Comparison of ENCODE assay signal across 16 cellular contexts in the genomic region with DNA sequence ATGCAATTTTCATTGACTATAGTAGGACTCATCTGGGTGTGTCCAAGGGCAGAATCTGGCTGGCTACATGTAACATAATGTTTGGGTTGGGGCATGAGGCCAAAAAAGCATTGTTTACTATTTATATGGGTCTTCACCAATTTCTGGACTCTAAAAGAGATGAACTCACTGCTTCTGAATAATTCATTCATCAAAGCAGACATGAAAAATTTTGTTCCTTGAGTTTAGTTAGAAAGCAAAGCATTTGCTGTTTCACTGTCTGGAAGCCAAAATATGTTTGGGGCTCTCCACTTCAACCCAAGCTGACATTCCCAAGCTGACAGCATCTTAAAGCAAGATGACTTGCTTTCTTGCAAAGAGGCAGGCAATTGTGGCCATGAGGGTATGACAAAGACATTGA.
DNase-seq lines count a peak whose midpoint lies in the region; ATAC-seq and TF ChIP-seq lines count a peak whose summit lies in the region.
"Had no signal": no experiment of that assay in that cellular context is flagged by ENCODE, and none has a peak within 500 bp of the region (broad histone marks: within the 10 kb centered on the region; RNA-seq: fewer than 3 reads in every experiment).

No MANE protein-coding gene starts in this region.

- no peaks in the 10 kb centered on the region for H3K9me2 ChIP-seq in GM23248 (ENCODE audit: insufficient read depth)

- DNase-seq in GM23248 (peak; percentile 72), ascending aorta (ENCODE audit: low spot score in 2 of 2) (no peak), fibroblast of the aortic adventitia (ENCODE audit: low read depth) (peak; percentile 41), tibial artery (no peak), MG63 (no peak), DMS79 (lab: John Stamatoyannopoulos, UW) (no peak), epidermal melanocyte (ENCODE audit: insufficient read length, low spot score) (no peak)
- DNase-seq in activated CD8-positive, alpha-beta T cell treated with anti-CD3 and anti-CD28 coated beads for 36 hours = no peak
- DNase-seq: COR-L47, KG1, MM.1S, NCI-H1105, NCI-H1694 treated with DMSO at 0.1 percent for 48 hours, Right ventricle myocardium superior had no signal

- CTCF ChIA-PET in activated CD8-positive, alpha-beta T cell treated with anti-CD3 and anti-CD28 coated beads for 36 hours (lab: Charles Lee) = no interaction called here

- H3K9ac ChIP-seq in GM23248 = no peak overlapping the region

- no peaks in the 10 kb centered on the region for H3K27me3 Mint-ChIP-seq in activated CD8-positive, alpha-beta T cell treated with anti-CD3 and anti-CD28 coated beads for 36 hours

- peak overlapping the region; percentile 61 for H3K27ac ChIP-seq in GM23248
- H3K27ac ChIP-seq in ascending aorta = peak overlapping the region; percentile 12 to 71
- H3K27ac ChIP-seq in tibial artery = peak overlapping the region; percentile 19 to 59
- H3K27ac ChIP-seq: C4-2B had no signal

- no peaks in the 10 kb centered on the region for H3K36me3 Mint-ChIP-seq in activated CD8-positive, alpha-beta T cell treated with anti-CD3 and anti-CD28 coated beads for 36 hours (ENCODE audit: low read depth)

- H3K27me3 ChIP-seq in GM23248 (replicated peaks; ENCODE audit: insufficient read depth) (no peaks in the 10 kb centered on the region), ascending aorta (no peaks in the 10 kb centered on the region), tibial artery (no peaks in the 10 kb centered on the region), MG63 (no peaks in the 10 kb centered on the region)

- no peak for ATAC-seq in activated CD8-positive, alpha-beta T cell treated with anti-CD3 and anti-CD28 coated beads for 36 hours
- ATAC-seq: GM23338 had no signal

- H4K20me1 ChIP-seq in GM23248 (ENCODE audit: insufficient read depth) = no peaks in the 10 kb centered on the region

- H3K27ac Mint-ChIP-seq in activated CD8-positive, alpha-beta T cell treated with anti-CD3 and anti-CD28 coated beads for 36 hours = no peak overlapping the region
- H3K27ac Mint-ChIP-seq: GM23338 had no signal

- intact Hi-C loops in ascending aorta (cut with DNase I) = no loop called here
- intact Hi-C loops in tibial artery (cut with DNase I; ENCODE audit: low total_unique reads) = no loop called here
- intact Hi-C loops in activated CD8-positive, alpha-beta T cell treated with anti-CD3 and anti-CD28 coated beads for 36 hours (cut with micrococcal nuclease) = no loop called here

- in situ Hi-C loops in GM23248 (cut with MboI) = loop anchor here (25.0 kb wide), 1 partner anchor 907 kb away; a partner anchor contains a TSS

- H3K4me1 Mint-ChIP-seq in activated CD8-positive, alpha-beta T cell treated with anti-CD3 and anti-CD28 coated beads for 36 hours (ENCODE audit: low read depth) = no peaks in the 10 kb centered on the region

- H3K79me2 ChIP-seq in GM23248 (ENCODE audit: insufficient read depth) = no peaks in the 10 kb centered on the region

- H3K36me3 ChIP-seq in GM23248 (ENCODE audit: low read depth) (no peaks in the 10 kb centered on the region), ascending aorta (no peaks in the 10 kb centered on the region), tibial artery (no peaks in the 10 kb centered on the region), MG63 (no peaks in the 10 kb centered on the region)

- peaks cover 2% of the 10 kb centered on the region for H3K9me3 Mint-ChIP-seq in activated CD8-positive, alpha-beta T cell treated with anti-CD3 and anti-CD28 coated beads for 36 hours
- H3K9me3 Mint-ChIP-seq: GM23338 had no signal

- H3K4me3 Mint-ChIP-seq in activated CD8-positive, alpha-beta T cell treated with anti-CD3 and anti-CD28 coated beads for 36 hours = no peak overlapping the region
- H3K4me3 Mint-ChIP-seq: GM23338 had no signal

- POLR2A ChIA-PET in activated CD8-positive, alpha-beta T cell treated with anti-CD3 and anti-CD28 coated beads for 36 hours (lab: Charles Lee) = no interaction called here

- 0 out of 2 replicates have a peak overlapping the region, but pooled peaks have one; percentile 16 for H2AFZ ChIP-seq in GM23248
- H2AFZ ChIP-seq: GM23338 had no signal

- TF ChIP-seq CTCF in ascending aorta (IDR thresholded peaks at IDR 0.05) (no peak), fibroblast of the aortic adventitia (IDR thresholded peaks at IDR 0.05; ENCODE audit: insufficient read depth, low read length) (no peak), tibial artery (IDR thresholded peaks at IDR 0.05) (no peak)
- no peak for TF ChIP-seq CTCF in activated CD8-positive, alpha-beta T cell treated with anti-CD3 and anti-CD28 coated beads for 36 hours (IDR thresholded peaks at IDR 0.05)

- H3K9me3 ChIP-seq in GM23248 (ENCODE audit: low read depth) (no peaks in the 10 kb centered on the region), ascending aorta (no peaks in the 10 kb centered on the region), tibial artery (no peaks in the 10 kb centered on the region), MG63 (no peaks in the 10 kb centered on the region)

- H3K4me3 ChIP-seq in GM23248 = no peak overlapping the region
- H3K4me3 ChIP-seq in ascending aorta = no peak overlapping the region
- no peak overlapping the region for H3K4me3 ChIP-seq in fibroblast of the aortic adventitia (ENCODE audit: low read depth, low read length)
- no peak overlapping the region for H3K4me3 ChIP-seq in tibial artery
- no peak overlapping the region for H3K4me3 ChIP-seq in MG63
- H3K4me3 ChIP-seq: GM23338 had no signal

- H3F3A ChIP-seq in GM23248 (ENCODE audit: insufficient read depth) = peaks cover 46% of the 10 kb centered on the region

- H3K4me1 ChIP-seq in GM23248 (ENCODE audit: insufficient read depth) (peaks cover 56% of the 10 kb centered on the region), ascending aorta (peaks cover 0 to 26% of the 10 kb centered on the region in 2 donors), tibial artery (peaks cover 0 to 58% (median 25%) of the 10 kb centered on the region in 4 donors)

- H3K4me2 ChIP-seq in GM23248 (ENCODE audit: unreplicated experiment) = peak overlapping the region; percentile 29
- H3K4me2 ChIP-seq: GM23338 had no signal

Comparison
In these comparisons a context has a peak if more than half of its experiments do, and no peak if none do; other contexts are left out.
1. DNase-seq: peak in GM23248 (single experiment) and fibroblast of the aortic adventitia (single experiment); none in ascending aorta (0 of 2), tibial artery (0 of 2), MG63 (single experiment), DMS79 (single experiment), epidermal melanocyte (single experiment) and activated CD8-positive, alpha-beta T cell treated with anti-CD3 and anti-CD28 coated beads for 36 hours (single experiment).
2. Peak in every context shown above with its lines, with median percentiles within 50 percentile points of each other: H3K27ac ChIP-seq.